8 cellular contexts compared by ENCODE assay signal in the genomic region with DNA sequence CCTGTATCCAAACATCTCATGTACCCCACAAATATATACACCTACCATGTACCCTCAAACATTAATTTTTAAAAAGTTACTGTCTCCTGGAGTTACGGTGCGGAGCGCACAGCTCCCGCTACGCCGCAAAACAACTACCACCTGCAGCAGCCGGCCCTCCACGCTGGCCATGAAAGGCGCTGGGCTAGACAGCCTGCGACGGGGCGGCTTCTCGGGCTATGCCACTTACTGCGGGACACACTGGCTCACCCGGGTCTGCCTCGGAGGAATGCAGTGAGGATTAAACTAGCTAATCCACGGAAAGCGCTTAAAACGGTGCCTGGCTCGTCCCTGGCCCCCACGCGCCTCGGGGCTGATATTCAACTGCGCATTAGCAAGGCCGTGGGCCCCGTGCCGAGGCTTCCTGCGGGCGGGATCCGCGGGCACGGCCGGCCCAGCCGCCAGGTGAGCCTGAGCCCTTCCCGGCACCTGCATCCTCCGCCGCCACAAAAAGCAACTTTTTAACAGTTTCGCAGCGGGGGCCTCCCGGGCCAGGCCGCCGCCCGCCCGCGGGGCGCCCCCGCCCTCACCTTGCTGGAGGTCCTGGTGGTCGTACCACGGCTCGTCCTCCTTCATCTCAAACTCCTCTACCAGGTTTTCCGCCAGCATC. TPM values are rescaled to one million over a fixed set of nuclear protein-coding genes. Genes with fewer than 3 reads are reported as not detected.
DNase-seq lines count a peak whose midpoint lies in the region; ATAC-seq, FAIRE-seq and TF ChIP-seq lines count a peak whose summit lies in the region.

No MANE protein-coding gene starts in this region.

- no peak for TF ChIP-seq EP300 in A549 (IDR thresholded peaks at IDR 0.05)

- H3F3A ChIP-seq in SU-DHL-6 (ENCODE audit: insufficient read depth): peaks cover 6% of the 10 kb centered on the region; the same call in 1 of the 2 replicates

- peak overlapping the region; percentile 92 to 99 (median 97) for H3K4me3 Mint-ChIP-seq in brain

- peaks cover 44% of the 10 kb centered on the region for H3K4me1 ChIP-seq in A549

- peaks cover 10% of the 10 kb centered on the region for H3K36me3 Mint-ChIP-seq in brain

- FAIRE-seq in A549 (lab: Jason Lieb, UNC): no peak

- TF ChIP-seq CTCF in A549 (IDR thresholded peaks at IDR 0.05) (no peak), SU-DHL-6 (IDR thresholded peaks at IDR 0.05; ENCODE audit: insufficient read depth, low read length, poor library complexity, severe bottlenecking) (no peak), brain (conservative IDR thresholded peaks at IDR 0.05) (no peak)

- peak overlapping the region; percentile 86 to 90 for H3K27ac ChIP-seq in A549
- H3K27ac ChIP-seq in SU-DHL-6 (ENCODE audit: low read depth, low read length): peak overlapping the region; percentile 63

- DNase-seq in A549 (ENCODE audit: low read depth in 1 of 2, low spot score in 1 of 2) (no peak), iris pigment epithelial cell (ENCODE audit: low read depth) (peak; percentile 25), NCI-H1092 treated with DMSO at 0.1 percent for 48 hours (lab: John Stamatoyannopoulos, UW) (no peak)
- peak; percentile 50 to 60 for DNase-seq in stimulated activated CD4-positive, alpha-beta T cell treated with anti-CD3 and anti-CD28 coated beads, Interleukin-2, amount 100 ng/mL, for 24 hours

- peak overlapping the region; percentile 38 to 91 (median 82) for H3K27ac Mint-ChIP-seq in brain

- peaks cover 14% of the 10 kb centered on the region for H3K27me3 Mint-ChIP-seq in brain

- POLR2A ChIA-PET in A549 (lab: Yijun Ruan, JAX): interaction anchor here (0.8 kb wide), 1 partner anchor 25 kb away, joined by 3 read pairs; no protein-coding TSS in a partner anchor

- peak overlapping the region; percentile 10 for H2AFZ ChIP-seq in SU-DHL-6 (ENCODE audit: low read depth, low read length, severe bottlenecking)

- H3K4me2 ChIP-seq in A549: peak overlapping the region; percentile 95
- H3K4me2 ChIP-seq in SU-DHL-6 (ENCODE audit: low read depth, low read length, poor library complexity, severe bottlenecking): peak overlapping the region; percentile 79

- no peaks in the 10 kb centered on the region for H3K27me3 ChIP-seq in SU-DHL-6 (ENCODE audit: low read length)

- no peak for TF ChIP-seq RAD21 in A549 (conservative IDR thresholded peaks at IDR 0.05 in 1 of 2, IDR thresholded peaks at IDR 0.05 in 1 of 2)

- peaks cover 55% of the 10 kb centered on the region for H3K4me1 Mint-ChIP-seq in brain

- ATAC-seq in A549: peak; percentile 46 to 59
- ATAC-seq in GM18867 (IDR thresholded peaks at IDR 0.05; ENCODE audit: unreplicated experiment): peak; percentile 22
- peak; percentile 11 for ATAC-seq in HG03135 (IDR thresholded peaks at IDR 0.05; ENCODE audit: unreplicated experiment)

- H3K9me2 ChIP-seq in SU-DHL-6 (replicated peaks; ENCODE audit: insufficient read depth, low read length): no peaks in the 10 kb centered on the region

- no peaks in the 10 kb centered on the region for H4K20me1 ChIP-seq in SU-DHL-6 (ENCODE audit: low read depth, low read length)

- H3K79me2 ChIP-seq in SU-DHL-6 (ENCODE audit: insufficient read depth, low read length): peaks cover 52% of the 10 kb centered on the region

- no peak for TF ChIP-seq POLR2A in A549 (IDR thresholded peaks at IDR 0.05; ENCODE audit: low read length)

- CTCF ChIA-PET in A549 (lab: Yijun Ruan, JAX): interaction anchor here (0.8 to 1.4 kb wide), 7 partner anchors 13 to 1073 kb away, joined by 3 to 5 read pairs (median 3); no protein-coding TSS in a partner anchor

- WGBS in A549 (ENCODE audit: missing lambda C conversion rate): 1% methylated on average over 19 of the region's 51 CpGs

- H3K4me3 ChIP-seq in A549: peak overlapping the region; percentile 88
- peak overlapping the region; percentile 67 for H3K4me3 ChIP-seq in SU-DHL-6 (ENCODE audit: insufficient read depth, low read length, poor library complexity, severe bottlenecking)

- peaks cover 0 to 2% (median 0%) of the 10 kb centered on the region in 5 experiments for H3K9me3 Mint-ChIP-seq in brain

- H3K9ac ChIP-seq in SU-DHL-6 (ENCODE audit: low read length): peak overlapping the region; percentile 90

- no peaks in the 10 kb centered on the region; the same call in 1 of the 2 replicates for H3K36me3 ChIP-seq in SU-DHL-6 (ENCODE audit: low read length)

- H3K9me3 ChIP-seq in A549 (no peaks in the 10 kb centered on the region), SU-DHL-6 (ENCODE audit: insufficient read depth, low read length) (no peaks in the 10 kb centered on the region)

TF ChIP-seq in A549, 52 proteins besides CTCF, POLR2A, EP300 and RAD21:
- TF ChIP-seq CBX8 (IDR thresholded peaks at IDR 0.05) (no peak), ZFP36 (IDR thresholded peaks at IDR 0.05; ENCODE audit: borderline replicate concordance, partially characterized antibody) (no peak), ZC3H11A (IDR thresholded peaks at IDR 0.05) (no peak), MAZ (IDR thresholded peaks at IDR 0.05; ENCODE audit: borderline replicate concordance, low read depth, low read length) (no peak), TFCP2L1 (CRISPR knock-in tag; IDR thresholded peaks at IDR 0.05) (no peak), PHF8 (IDR thresholded peaks at IDR 0.05; ENCODE audit: borderline replicate concordance, low read depth) (peak; percentile 54), CHD4 (IDR thresholded peaks at IDR 0.05; ENCODE audit: borderline replicate concordance) (no peak)
- TF ChIP-seq, protein P1, sequence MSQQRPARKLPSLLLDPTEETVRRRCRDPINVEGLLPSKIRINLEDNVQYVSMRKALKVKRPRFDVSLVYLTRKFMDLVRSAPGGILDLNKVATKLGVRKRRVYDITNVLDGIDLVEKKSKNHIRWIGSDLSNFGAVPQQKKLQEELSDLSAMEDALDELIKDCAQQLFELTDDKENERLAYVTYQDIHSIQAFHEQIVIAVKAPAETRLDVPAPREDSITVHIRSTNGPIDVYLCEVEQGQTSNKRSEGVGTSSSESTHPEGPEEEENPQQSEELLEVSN (IDR thresholded peaks at IDR 0.05; ENCODE audit: borderline replicate concordance, low read depth): peak; percentile 46; the same call in 1 of the 2 replicates
- TF ChIP-seq, protein P2, sequence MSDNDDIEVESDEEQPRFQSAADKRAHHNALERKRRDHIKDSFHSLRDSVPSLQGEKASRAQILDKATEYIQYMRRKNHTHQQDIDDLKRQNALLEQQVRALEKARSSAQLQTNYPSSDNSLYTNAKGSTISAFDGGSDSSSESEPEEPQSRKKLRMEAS (IDR thresholded peaks at IDR 0.05): peak; percentile 33

RNA-seq across cellular contexts. Expression of a gene that starts 0.6 kb away (rescaled TPM):
- polyA plus RNA-seq in A549 (2011; rRNA removed): 38.4 and 44.3 TPM in 2 replicates
- 22.3 and 24.0 TPM in 2 replicates for polyA plus RNA-seq in A549 (2012; cell fraction: cytosol; rRNA removed)
- polyA plus RNA-seq in A549 (2012; cell fraction: nucleus; rRNA removed): 14.1 and 15.6 TPM in 2 replicates
- polyA plus RNA-seq in A549 (2017; fragmentation: RNase III; extraction: RNeasy Plus Mini Kit Qiagen cat#74134 plus additional on column Dnase treatment): 27.9 to 30.6 TPM (median 29.3 TPM) in 3 replicates
- 22.7 and 25.3 TPM in 2 replicates for polyA minus RNA-seq in A549 (2011; rRNA and poly(A)+ RNA removed)
- 8.4 TPM for polyA plus RNA-seq in brain (ENCODE audit: insufficient read depth, low read depth, low replicate concordance)

Comparison
In these comparisons a context has a peak if more than half of its experiments do, and no peak if none do; other contexts are left out.
1. DNase-seq: peak in iris pigment epithelial cell (single experiment) and stimulated activated CD4-positive, alpha-beta T cell treated with anti-CD3 and anti-CD28 coated beads, Interleukin-2, amount 100 ng/mL, for 24 hours (2 of 2); none in A549 (0 of 2) and NCI-H1092 treated with DMSO at 0.1 percent for 48 hours (single experiment).
2. Peak in every context shown above with its lines, with median percentiles within 50 percentile points of each other: ATAC-seq.